1 cellular context compared by ENCODE assay signal in the genomic region with DNA sequence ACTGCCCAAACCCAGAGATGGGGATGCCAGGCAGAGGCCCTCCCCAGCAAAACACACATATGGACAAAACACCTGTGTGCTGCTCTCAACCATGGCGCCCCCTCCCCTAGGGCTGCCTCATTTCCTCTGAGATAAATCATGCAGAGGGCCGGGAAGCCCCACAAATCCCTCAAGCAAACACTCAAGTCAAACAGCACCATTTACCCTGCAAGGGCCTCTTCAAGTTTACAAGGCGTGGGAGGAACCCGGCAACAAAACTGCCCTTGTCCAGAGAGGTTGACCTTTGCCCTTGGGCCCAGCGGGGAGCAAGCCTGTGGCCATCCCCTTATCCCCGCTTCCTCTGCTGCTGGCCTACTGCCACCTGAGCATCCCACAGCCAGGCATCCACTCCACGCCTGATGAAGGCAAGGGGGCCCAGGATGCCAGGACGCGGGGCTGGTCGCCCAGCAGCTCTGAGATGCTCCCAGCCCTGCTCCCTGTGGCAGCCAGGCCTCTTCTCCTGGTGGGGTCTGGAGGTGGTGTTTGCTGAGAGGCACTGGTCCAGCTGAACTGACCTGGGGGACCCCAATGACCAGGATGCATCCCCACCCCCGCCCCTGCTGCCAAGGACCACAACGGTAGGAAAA.
TF ChIP-seq lines count a peak whose summit lies in the region.

No MANE protein-coding gene starts in this region.

TF ChIP-seq in K562, 482 proteins besides CTCF, POLR2A, EP300 and RAD21 (continued from another document):
- peak in 1 of 3 experiments; percentile 8 for TF ChIP-seq YY1 (IDR thresholded peaks at IDR 0.05; ENCODE audit: borderline replicate concordance in 1 of 3, control insufficient read depth in 1 of 3, extremely low read depth in 1 of 3, insufficient read depth in 3 of 3, insufficient read length in 1 of 3, insufficient replicate concordance in 2 of 3, low read depth in 1 of 3, low read length in 2 of 3)
- TF ChIP-seq, protein P1, sequence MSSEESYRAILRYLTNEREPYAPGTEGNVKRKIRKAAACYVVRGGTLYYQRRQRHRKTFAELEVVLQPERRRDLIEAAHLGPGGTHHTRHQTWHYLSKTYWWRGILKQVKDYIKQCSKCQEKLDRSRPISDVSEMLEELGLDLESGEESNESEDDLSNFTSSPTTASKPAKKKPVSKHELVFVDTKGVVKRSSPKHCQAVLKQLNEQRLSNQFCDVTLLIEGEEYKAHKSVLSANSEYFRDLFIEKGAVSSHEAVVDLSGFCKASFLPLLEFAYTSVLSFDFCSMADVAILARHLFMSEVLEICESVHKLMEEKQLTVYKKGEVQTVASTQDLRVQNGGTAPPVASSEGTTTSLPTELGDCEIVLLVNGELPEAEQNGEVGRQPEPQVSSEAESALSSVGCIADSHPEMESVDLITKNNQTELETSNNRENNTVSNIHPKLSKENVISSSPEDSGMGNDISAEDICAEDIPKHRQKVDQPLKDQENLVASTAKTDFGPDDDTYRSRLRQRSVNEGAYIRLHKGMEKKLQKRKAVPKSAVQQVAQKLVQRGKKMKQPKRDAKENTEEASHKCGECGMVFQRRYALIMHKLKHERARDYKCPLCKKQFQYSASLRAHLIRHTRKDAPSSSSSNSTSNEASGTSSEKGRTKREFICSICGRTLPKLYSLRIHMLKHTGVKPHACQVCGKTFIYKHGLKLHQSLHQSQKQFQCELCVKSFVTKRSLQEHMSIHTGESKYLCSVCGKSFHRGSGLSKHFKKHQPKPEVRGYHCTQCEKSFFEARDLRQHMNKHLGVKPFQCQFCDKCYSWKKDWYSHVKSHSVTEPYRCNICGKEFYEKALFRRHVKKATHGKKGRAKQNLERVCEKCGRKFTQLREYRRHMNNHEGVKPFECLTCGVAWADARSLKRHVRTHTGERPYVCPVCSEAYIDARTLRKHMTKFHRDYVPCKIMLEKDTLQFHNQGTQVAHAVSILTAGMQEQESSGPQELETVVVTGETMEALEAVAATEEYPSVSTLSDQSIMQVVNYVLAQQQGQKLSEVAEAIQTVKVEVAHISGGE (CRISPR knock-in tag; IDR thresholded peaks at IDR 0.05), result no peak
- no peak for TF ChIP-seq SIN3B (IDR thresholded peaks at IDR 0.05; ENCODE audit: low read depth)
- TF ChIP-seq, protein P2, sequence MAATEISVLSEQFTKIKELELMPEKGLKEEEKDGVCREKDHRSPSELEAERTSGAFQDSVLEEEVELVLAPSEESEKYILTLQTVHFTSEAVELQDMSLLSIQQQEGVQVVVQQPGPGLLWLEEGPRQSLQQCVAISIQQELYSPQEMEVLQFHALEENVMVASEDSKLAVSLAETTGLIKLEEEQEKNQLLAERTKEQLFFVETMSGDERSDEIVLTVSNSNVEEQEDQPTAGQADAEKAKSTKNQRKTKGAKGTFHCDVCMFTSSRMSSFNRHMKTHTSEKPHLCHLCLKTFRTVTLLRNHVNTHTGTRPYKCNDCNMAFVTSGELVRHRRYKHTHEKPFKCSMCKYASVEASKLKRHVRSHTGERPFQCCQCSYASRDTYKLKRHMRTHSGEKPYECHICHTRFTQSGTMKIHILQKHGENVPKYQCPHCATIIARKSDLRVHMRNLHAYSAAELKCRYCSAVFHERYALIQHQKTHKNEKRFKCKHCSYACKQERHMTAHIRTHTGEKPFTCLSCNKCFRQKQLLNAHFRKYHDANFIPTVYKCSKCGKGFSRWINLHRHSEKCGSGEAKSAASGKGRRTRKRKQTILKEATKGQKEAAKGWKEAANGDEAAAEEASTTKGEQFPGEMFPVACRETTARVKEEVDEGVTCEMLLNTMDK (IDR thresholded peaks at IDR 0.05; ENCODE audit: borderline replicate concordance, insufficient read depth, low read depth, low read length, poor library complexity, severe bottlenecking), result no peak
- peak; percentile 18; the same call in 1 of the 2 replicates for TF ChIP-seq ARID1B (IDR thresholded peaks at IDR 0.05)
- TF ChIP-seq TCF3 (CRISPR knock-in tag; IDR thresholded peaks at IDR 0.05), result 0 out of 2 replicates have a peak, but pooled peaks have one; percentile 21
- peak; percentile 66 for TF ChIP-seq CBFA2T3 (IDR thresholded peaks at IDR 0.05)
- peak; percentile 89 for TF ChIP-seq EGR1 (conservative IDR thresholded peaks at IDR 0.05)
- peak; percentile 30; the same call in 1 of the 2 replicates for TF ChIP-seq DPF2 (IDR thresholded peaks at IDR 0.05)
- TF ChIP-seq KDM1A (IDR thresholded peaks at IDR 0.05), result peak; percentile 80 to 82; a peak in 3 of 4 replicates
- TF ChIP-seq HMGN3 (IDR thresholded peaks at IDR 0.05; ENCODE audit: borderline replicate concordance, extremely low read depth, insufficient read length, low read depth, low read length), result peak; percentile 36
- peak; percentile 73; the same call in 1 of the 2 replicates for TF ChIP-seq KLF16 (IDR thresholded peaks at IDR 0.05)
- no peak for TF ChIP-seq KLF13 (tag; IDR thresholded peaks at IDR 0.05; ENCODE audit: borderline replicate concordance, low read depth)
- 0 out of 2 replicates have a peak, but pooled peaks have one; percentile 28 for TF ChIP-seq CREM (IDR thresholded peaks at IDR 0.05; ENCODE audit: low read depth)
- no peak for TF ChIP-seq ZFP1 (CRISPR knock-in tag; IDR thresholded peaks at IDR 0.05)
- no peak for TF ChIP-seq ZNF354B (CRISPR knock-in tag; IDR thresholded peaks at IDR 0.05)
- TF ChIP-seq, protein P3, sequence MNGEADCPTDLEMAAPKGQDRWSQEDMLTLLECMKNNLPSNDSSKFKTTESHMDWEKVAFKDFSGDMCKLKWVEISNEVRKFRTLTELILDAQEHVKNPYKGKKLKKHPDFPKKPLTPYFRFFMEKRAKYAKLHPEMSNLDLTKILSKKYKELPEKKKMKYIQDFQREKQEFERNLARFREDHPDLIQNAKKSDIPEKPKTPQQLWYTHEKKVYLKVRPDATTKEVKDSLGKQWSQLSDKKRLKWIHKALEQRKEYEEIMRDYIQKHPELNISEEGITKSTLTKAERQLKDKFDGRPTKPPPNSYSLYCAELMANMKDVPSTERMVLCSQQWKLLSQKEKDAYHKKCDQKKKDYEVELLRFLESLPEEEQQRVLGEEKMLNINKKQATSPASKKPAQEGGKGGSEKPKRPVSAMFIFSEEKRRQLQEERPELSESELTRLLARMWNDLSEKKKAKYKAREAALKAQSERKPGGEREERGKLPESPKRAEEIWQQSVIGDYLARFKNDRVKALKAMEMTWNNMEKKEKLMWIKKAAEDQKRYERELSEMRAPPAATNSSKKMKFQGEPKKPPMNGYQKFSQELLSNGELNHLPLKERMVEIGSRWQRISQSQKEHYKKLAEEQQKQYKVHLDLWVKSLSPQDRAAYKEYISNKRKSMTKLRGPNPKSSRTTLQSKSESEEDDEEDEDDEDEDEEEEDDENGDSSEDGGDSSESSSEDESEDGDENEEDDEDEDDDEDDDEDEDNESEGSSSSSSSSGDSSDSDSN (IDR thresholded peaks at IDR 0.05; ENCODE audit: borderline replicate concordance in 1 of 2, low read depth in 2 of 2, low read length in 2 of 2), result no peak
- no peak for TF ChIP-seq TAF7 (tag; IDR thresholded peaks at IDR 0.05)
- TF ChIP-seq, protein P4, sequence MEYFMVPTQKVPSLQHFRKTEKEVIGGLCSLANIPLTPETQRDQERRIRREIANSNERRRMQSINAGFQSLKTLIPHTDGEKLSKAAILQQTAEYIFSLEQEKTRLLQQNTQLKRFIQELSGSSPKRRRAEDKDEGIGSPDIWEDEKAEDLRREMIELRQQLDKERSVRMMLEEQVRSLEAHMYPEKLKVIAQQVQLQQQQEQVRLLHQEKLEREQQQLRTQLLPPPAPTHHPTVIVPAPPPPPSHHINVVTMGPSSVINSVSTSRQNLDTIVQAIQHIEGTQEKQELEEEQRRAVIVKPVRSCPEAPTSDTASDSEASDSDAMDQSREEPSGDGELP (CRISPR knock-in tag; IDR thresholded peaks at IDR 0.05; ENCODE audit: borderline replicate concordance), result peak; percentile 39; the same call in 1 of the 2 replicates
- TF ChIP-seq CXXC5 (CRISPR knock-in tag; IDR thresholded peaks at IDR 0.05), result 0 out of 2 replicates have a peak, but pooled peaks have one; percentile 12
- peak in 1 of 2 experiments; percentile 41; a peak in 1 of 4 replicates for TF ChIP-seq HDAC1 (IDR thresholded peaks at IDR 0.05)
- TF ChIP-seq POLR2AphosphoS2 (IDR thresholded peaks at IDR 0.05; ENCODE audit: low read length), result no peak
- peak in 1 of 2 experiments; percentile 85; a peak in 3 of 4 replicates for TF ChIP-seq RCOR1 (IDR thresholded peaks at IDR 0.05; ENCODE audit: borderline replicate concordance in 1 of 2, low read depth in 2 of 2, low read length in 2 of 2)
- no peak for TF ChIP-seq ZNF436 (CRISPR knock-in tag; IDR thresholded peaks at IDR 0.05)
- TF ChIP-seq ZNF3 (CRISPR knock-in tag; IDR thresholded peaks at IDR 0.05), result no peak
- TF ChIP-seq GATA2 (CRISPR knock-in tag; IDR thresholded peaks at IDR 0.05), result no peak
- TF ChIP-seq HMG20B (CRISPR knock-in tag; IDR thresholded peaks at IDR 0.05), result no peak
- TF ChIP-seq PTBP1 (IDR thresholded peaks at IDR 0.05; ENCODE audit: low read depth, low read length), result no peak
- peak; percentile 25 for TF ChIP-seq MEIS2 (IDR thresholded peaks at IDR 0.05; ENCODE audit: partially characterized antibody)
- no peak for TF ChIP-seq KDM5B (IDR thresholded peaks at IDR 0.05; ENCODE audit: insufficient replicate concordance, low read depth, low read length)
- TF ChIP-seq MAZ (CRISPR knock-in tag; conservative IDR thresholded peaks at IDR 0.05 in 1 of 2, IDR thresholded peaks at IDR 0.05 in 1 of 2), result no peak
- peak; percentile 66 for TF ChIP-seq SOX6 (IDR thresholded peaks at IDR 0.05)
- TF ChIP-seq, protein P5, sequence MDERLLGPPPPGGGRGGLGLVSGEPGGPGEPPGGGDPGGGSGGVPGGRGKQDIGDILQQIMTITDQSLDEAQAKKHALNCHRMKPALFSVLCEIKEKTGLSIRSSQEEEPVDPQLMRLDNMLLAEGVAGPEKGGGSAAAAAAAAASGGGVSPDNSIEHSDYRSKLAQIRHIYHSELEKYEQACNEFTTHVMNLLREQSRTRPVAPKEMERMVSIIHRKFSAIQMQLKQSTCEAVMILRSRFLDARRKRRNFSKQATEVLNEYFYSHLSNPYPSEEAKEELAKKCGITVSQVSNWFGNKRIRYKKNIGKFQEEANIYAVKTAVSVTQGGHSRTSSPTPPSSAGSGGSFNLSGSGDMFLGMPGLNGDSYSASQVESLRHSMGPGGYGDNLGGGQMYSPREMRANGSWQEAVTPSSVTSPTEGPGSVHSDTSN (CRISPR knock-in tag; IDR thresholded peaks at IDR 0.05; ENCODE audit: low read depth), result no peak
- TF ChIP-seq, protein P5 (tag; conservative IDR thresholded peaks at IDR 0.05; ENCODE audit: low read depth), result 0 out of 2 replicates have a peak, but pooled peaks have one; percentile 37
- peak; percentile 87 for TF ChIP-seq NR2C1 (IDR thresholded peaks at IDR 0.05)
- TF ChIP-seq NR2C1 (tag; IDR thresholded peaks at IDR 0.05), result peak; percentile 94
- TF ChIP-seq SPI1 (IDR thresholded peaks at IDR 0.05; ENCODE audit: borderline replicate concordance, low read depth, low read length), result peak; percentile 41; the same call in 1 of the 2 replicates
- TF ChIP-seq, protein P6, sequence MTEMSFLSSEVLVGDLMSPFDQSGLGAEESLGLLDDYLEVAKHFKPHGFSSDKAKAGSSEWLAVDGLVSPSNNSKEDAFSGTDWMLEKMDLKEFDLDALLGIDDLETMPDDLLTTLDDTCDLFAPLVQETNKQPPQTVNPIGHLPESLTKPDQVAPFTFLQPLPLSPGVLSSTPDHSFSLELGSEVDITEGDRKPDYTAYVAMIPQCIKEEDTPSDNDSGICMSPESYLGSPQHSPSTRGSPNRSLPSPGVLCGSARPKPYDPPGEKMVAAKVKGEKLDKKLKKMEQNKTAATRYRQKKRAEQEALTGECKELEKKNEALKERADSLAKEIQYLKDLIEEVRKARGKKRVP (CRISPR knock-in tag; IDR thresholded peaks at IDR 0.05), result no peak
- TF ChIP-seq NFIC (IDR thresholded peaks at IDR 0.05), result peak; percentile 81
- TF ChIP-seq PTTG1 (tag; IDR thresholded peaks at IDR 0.05; ENCODE audit: low read depth), result no peak
